ENCODE assay signal across 16 cellular contexts in genomic region chr3:196774845-196775422, GRCh38. TPM values are rescaled to one million over a fixed set of nuclear protein-coding genes. Genes with fewer than 3 reads are reported as not detected.
A peak's percentile ranks its signal among the peaks of the same experiment; 100 is the strongest.
DNase-seq lines count a peak whose midpoint lies in the region; ATAC-seq and TF ChIP-seq lines count a peak whose summit lies in the region.
"Had no signal": no experiment of that assay in that cellular context is flagged by ENCODE, and none has a peak within 500 bp of the region (broad histone marks: within the 10 kb centered on the region; RNA-seq: fewer than 3 reads in every experiment).

No MANE protein-coding gene starts in this region.

- peaks cover 3% of the 10 kb centered on the region for H3K9me3 Mint-ChIP-seq in HFFc6
- peaks cover 0 to 3% (median 0%) of the 10 kb centered on the region in 9 donors for H3K9me3 Mint-ChIP-seq in naive thymus-derived CD8-positive, alpha-beta T cell
- H3K9me3 Mint-ChIP-seq: activated T-cell treated with anti-CD3 and anti-CD28 coated beads, Interleukin-2, amount 50 U/mL, for 4 hours had no signal

- peak overlapping the region; percentile 78 for H3K27ac Mint-ChIP-seq in HFFc6
- H3K27ac Mint-ChIP-seq in naive thymus-derived CD8-positive, alpha-beta T cell, result peak overlapping the region in 7 of 10 donors; percentile 7 to 84 (median 32)

- TF ChIP-seq POLR2A in esophagus squamous epithelium (IDR thresholded peaks at IDR 0.05) (no peak), sigmoid colon (IDR thresholded peaks at IDR 0.05) (no peak)

- intact Hi-C loops in esophagus squamous epithelium (cut with DNase I) (no loop called here), sigmoid colon (cut with DNase I) (no loop called here)

- H3K27ac ChIP-seq in esophagus squamous epithelium, result no peak overlapping the region
- H3K27ac ChIP-seq in sigmoid colon, result no peak overlapping the region
- H3K27ac ChIP-seq: WERI-Rb-1 had no signal

- peaks cover 68% of the 10 kb centered on the region for H3K4me1 Mint-ChIP-seq in HFFc6 (ENCODE audit: low read depth)
- peaks cover 40 to 88% (median 83%) of the 10 kb centered on the region in 4 donors for H3K4me1 Mint-ChIP-seq in naive thymus-derived CD8-positive, alpha-beta T cell

- H3K27me3 Mint-ChIP-seq in HFFc6 (ENCODE audit: insufficient read depth), result no peaks in the 10 kb centered on the region; the same call in 1 of the 2 replicates
- no peaks in the 10 kb centered on the region for H3K27me3 Mint-ChIP-seq in naive thymus-derived CD8-positive, alpha-beta T cell

- WGBS in esophagus squamous epithelium, 2 donors, result 51 to 59% methylated on average over 6 of the region's 6 CpGs
- WGBS in sigmoid colon, 2 donors, result 93% methylated on average over 6 of the region's 6 CpGs

- TF ChIP-seq EP300 in sigmoid colon (IDR thresholded peaks at IDR 0.05), result no peak

- ATAC-seq in naive thymus-derived CD8-positive, alpha-beta T cell, result no peak
- ATAC-seq in GM19351 (IDR thresholded peaks at IDR 0.05; ENCODE audit: unreplicated experiment), result no peak

- no peaks in the 10 kb centered on the region for H3K9me3 ChIP-seq in esophagus squamous epithelium
- peaks cover 0 to 2% (median 0%) of the 10 kb centered on the region in 4 donors for H3K9me3 ChIP-seq in sigmoid colon

- H3K4me3 ChIP-seq in choroid plexus epithelial cell (ENCODE audit: low read depth, low read length) (no peak overlapping the region), esophagus squamous epithelium (no peak overlapping the region), sigmoid colon (no peak overlapping the region)

- TF ChIP-seq CTCF in HFFc6 (IDR thresholded peaks at IDR 0.05) (no peak), choroid plexus epithelial cell (conservative IDR thresholded peaks at IDR 0.05; ENCODE audit: low read depth, low read length) (no peak), GM10248 (IDR thresholded peaks at IDR 0.05; ENCODE audit: control extremely low read depth, extremely low read depth, low read depth, missing control alignments) (no peak), esophagus squamous epithelium (IDR thresholded peaks at IDR 0.05) (no peak), sigmoid colon (IDR thresholded peaks at IDR 0.05) (no peak)

- peaks cover 0 to 6% (median 0%) of the 10 kb centered on the region in 3 donors for H3K36me3 ChIP-seq in esophagus squamous epithelium
- no peaks in the 10 kb centered on the region for H3K36me3 ChIP-seq in sigmoid colon
- H3K36me3 ChIP-seq: WERI-Rb-1 had no signal

- POLR2A ChIA-PET in naive thymus-derived CD8-positive, alpha-beta T cell (lab: Charles Lee), result no interaction called here
- POLR2A ChIA-PET in GM10248 (lab: Yijun Ruan, JAX), result no interaction called here

- no peaks in the 10 kb centered on the region for H3K27me3 ChIP-seq in esophagus squamous epithelium
- no peaks in the 10 kb centered on the region for H3K27me3 ChIP-seq in sigmoid colon

- peak overlapping the region; percentile 46 for H3K4me3 Mint-ChIP-seq in HFFc6
- peak overlapping the region in 6 of 10 donors; percentile 7 to 47 (median 28) for H3K4me3 Mint-ChIP-seq in naive thymus-derived CD8-positive, alpha-beta T cell
- H3K4me3 Mint-ChIP-seq: activated T-cell treated with anti-CD3 and anti-CD28 coated beads, Interleukin-2, amount 50 U/mL, for 4 hours had no signal

- H3K4me1 ChIP-seq in esophagus squamous epithelium (peaks cover 6 to 60% (median 10%) of the 10 kb centered on the region in 3 donors), sigmoid colon (peaks cover 0 to 66% (median 52%) of the 10 kb centered on the region in 4 donors)

- peaks cover 28% of the 10 kb centered on the region for H3K36me3 Mint-ChIP-seq in HFFc6 (ENCODE audit: low read depth)
- peaks cover 2 to 32% (median 15%) of the 10 kb centered on the region in 3 donors for H3K36me3 Mint-ChIP-seq in naive thymus-derived CD8-positive, alpha-beta T cell

- CTCF ChIA-PET in GM10248 (lab: Yijun Ruan, JAX), result interaction anchor here (0.8 to 1.0 kb wide), 3 partner anchors 12 to 22 kb away, joined by 3 read pairs; no protein-coding TSS in a partner anchor

- peak; percentile 50 for DNase-seq in CD1c-positive myeloid dendritic cell (ENCODE audit: extremely low spot score)
- peak; percentile 77 for DNase-seq in HFFc6
- peak; percentile 32 for DNase-seq in choroid plexus epithelial cell (ENCODE audit: low read depth)
- no peak for DNase-seq in naive thymus-derived CD8-positive, alpha-beta T cell
- no peak for DNase-seq in GM10248 (ENCODE audit: extremely low spot score)
- no peak for DNase-seq in esophagus squamous epithelium (lab: John Stamatoyannopoulos, UW)
- no peak for DNase-seq in sigmoid colon
- DNase-seq: activated T-cell treated with anti-CD3 and anti-CD28 coated beads, Interleukin-2, amount 50 U/mL, for 4 hours; central memory CD4-positive, alpha-beta T cell; kidney; NCI-H1105 treated with DMSO at 0.1 percent for 48 hours; NCI-H774; SHP77 treated with DMSO at 0.1 percent for 48 hours; stimulated activated naive CD4-positive, alpha-beta T cell; WERI-Rb-1 had no signal

RNA-seq across cellular contexts. Expression of gene PAK2, which starts 35.3 kb away (rescaled TPM):
- 10 to 100 TPM; 63.9 to 78.0 (median 69.4) TPM for total RNA-seq in HFFc6 (2021; fragmentation: NEBNext Ultra II Directional; extraction: Animal tissue kit (Norgen Biotek cat#: 25700))
- total RNA-seq in naive thymus-derived CD8-positive, alpha-beta T cell, result 10 to 100 TPM; 76.6 to 81.0 TPM
- polyA plus RNA-seq in naive thymus-derived CD8-positive, alpha-beta T cell, result 10 to 100 TPM; 28.4 to 30.3 (median 30.1) TPM
- total RNA-seq in esophagus squamous epithelium (10 to 100 TPM; 24.6 to 42.9 (median 38.8) TPM), sigmoid colon (10 to 100 TPM; 35.5 to 44.6 (median 37.7) TPM)
- 10 to 100 TPM; 22.8 to 30.4 (median 28.7) TPM for polyA plus RNA-seq in sigmoid colon

Comparison
In these comparisons a context has a peak if more than half of its experiments do, and no peak if none do; other contexts are left out.
1. DNase-seq: peak in CD1c-positive myeloid dendritic cell (single experiment), HFFc6 (single experiment) and choroid plexus epithelial cell (single experiment); none in naive thymus-derived CD8-positive, alpha-beta T cell (0 of 10), GM10248 (single experiment), esophagus squamous epithelium (single experiment) and sigmoid colon (single experiment).